9 cellular contexts compared by ENCODE assay signal in the genomic region with DNA sequence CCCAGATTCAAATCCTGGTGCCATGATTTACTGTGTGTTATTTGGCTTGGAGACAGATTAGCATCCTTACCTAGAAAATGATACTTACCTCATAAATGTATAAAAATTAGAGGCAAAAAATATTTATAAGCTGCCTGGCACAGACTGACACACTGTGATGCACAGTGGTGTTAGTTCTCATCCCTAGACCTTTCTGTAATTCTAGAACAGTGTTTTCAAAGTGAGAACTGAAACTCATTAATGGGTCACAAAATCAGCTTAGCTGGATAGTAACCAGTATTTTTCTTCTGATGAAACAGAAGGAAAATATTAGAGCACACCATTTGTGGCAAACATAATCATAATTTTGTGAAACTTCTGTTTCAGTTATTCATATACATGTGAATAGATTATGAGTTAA. TPM values are rescaled to one million over a fixed set of nuclear protein-coding genes. Genes with fewer than 3 reads are reported as not detected.
"Had no signal": no experiment of that assay in that cellular context is flagged by ENCODE, and none has a peak within 500 bp of the region (broad histone marks: within the 10 kb centered on the region; RNA-seq: fewer than 3 reads in every experiment).

No MANE protein-coding gene starts in this region.

- DNase-seq: H9, HCEC 1CT, KBM-7 had no signal

- H3K27ac ChIP-seq: KMS-11 had no signal

- H3K4me3 Mint-ChIP-seq: GM23338, H9, IgD-negative memory B cell had no signal

- H3K27ac Mint-ChIP-seq: GM23338, H9, IgD-negative memory B cell had no signal

- H3K4me1 Mint-ChIP-seq: GM23338 had no signal

- H3K27me3 Mint-ChIP-seq: IgD-negative memory B cell had no signal

- ATAC-seq: GM23338, HepG2 had no signal

- H3K4me3 ChIP-seq: GM23338 had no signal

RNA-seq across cellular contexts. Expression of a gene that starts 56.3 kb away (rescaled TPM):
- total RNA-seq: GM23338, H1, H9, HT-29 had no signal
